14 cellular contexts compared by ENCODE assay signal in the genomic region with DNA sequence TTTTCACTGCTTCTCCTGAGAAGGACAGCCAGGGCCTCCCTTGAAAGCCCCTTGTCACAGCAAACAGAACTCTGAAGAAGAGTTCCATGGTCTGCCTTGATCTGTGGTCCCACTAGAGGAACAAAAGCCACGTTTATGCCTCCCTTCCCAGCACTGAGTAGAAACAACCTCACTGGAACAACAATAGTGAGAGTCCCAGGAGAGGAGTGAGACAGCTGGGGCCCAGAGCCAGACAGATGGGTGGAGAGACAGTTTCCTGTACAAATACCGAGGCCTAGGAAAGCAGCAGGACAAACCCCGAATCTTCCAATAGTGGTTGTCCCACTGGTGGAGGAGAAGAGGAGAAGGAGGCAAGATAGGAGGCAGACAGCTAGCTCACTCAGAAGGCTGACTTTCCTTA.
DNase-seq lines count a peak whose midpoint lies in the region; ATAC-seq and TF ChIP-seq lines count a peak whose summit lies in the region.
"Had no signal": no experiment of that assay in that cellular context is flagged by ENCODE, and none has a peak within 500 bp of the region (broad histone marks: within the 10 kb centered on the region; RNA-seq: fewer than 3 reads in every experiment).

No MANE protein-coding gene starts in this region.

- TF ChIP-seq CTCF in Peyer's patch (IDR thresholded peaks at IDR 0.05) = no peak

- CTCF ChIA-PET in activated CD4-positive, alpha-beta T cell treated with anti-CD3 and anti-CD28 coated beads for 36 hours (lab: Charles Lee) = interaction anchor here (1.3 to 1.5 kb wide), 2 partner anchors 9 to 299 kb away, joined by 3 to 4 read pairs; no protein-coding TSS in a partner anchor

- no peaks in the 10 kb centered on the region for H3K27me3 ChIP-seq in skeletal muscle satellite cell (ENCODE audit: control insufficient read depth, insufficient read depth, low read length)
- no peaks in the 10 kb centered on the region for H3K27me3 ChIP-seq in Peyer's patch
- H3K27me3 ChIP-seq: SJSA1 had no signal

- no peak overlapping the region for H3K27ac ChIP-seq in Peyer's patch
- H3K27ac ChIP-seq: SJSA1 had no signal

- no peak for ATAC-seq in activated CD4-positive, alpha-beta T cell treated with anti-CD3 and anti-CD28 coated beads for 36 hours
- ATAC-seq in GM19467 (IDR thresholded peaks at IDR 0.05; ENCODE audit: unreplicated experiment) = no peak
- ATAC-seq: activated naive CD4-positive, alpha-beta T cell treated with anti-CD3 and anti-CD28 coated beads, Interleukin-2, amount 50 U/mL, for 72 hours had no signal

- DNase-seq in DMS 273 treated with DMSO at 0.1 percent for 48 hours (lab: John Stamatoyannopoulos, UW) (peak; percentile 44), NCI-H1694 (lab: John Stamatoyannopoulos, UW) (peak; percentile 57), dermis blood vessel endothelial cell (peak; percentile 15), Peyer's patch (no peak)
- no peak for DNase-seq in activated CD4-positive, alpha-beta T cell treated with anti-CD3 and anti-CD28 coated beads for 36 hours
- DNase-seq: activated CD4-positive, CD25-positive, alpha-beta regulatory T cell; activated T-cell treated with anti-CD3 and anti-CD28 coated beads, Interleukin-2, amount 50 U/mL, for 48 hours; NCI-H510A; stimulated activated CD4-positive, alpha-beta T cell treated with anti-CD3 and anti-CD28 coated beads, Interleukin-4, amount 100 ng/mL, for 24 hours had no signal

- H3K9me3 ChIP-seq in skeletal muscle satellite cell (replicated peaks; ENCODE audit: low read length) (no peaks in the 10 kb centered on the region), Peyer's patch (no peaks in the 10 kb centered on the region)
- H3K9me3 ChIP-seq: SJSA1 had no signal

- no peaks in the 10 kb centered on the region for H3K9me3 Mint-ChIP-seq in activated CD4-positive, alpha-beta T cell treated with anti-CD3 and anti-CD28 coated beads for 36 hours (ENCODE audit: low read depth)
- H3K9me3 Mint-ChIP-seq: activated naive CD4-positive, alpha-beta T cell treated with anti-CD3 and anti-CD28 coated beads, Interleukin-2, amount 50 U/mL, for 72 hours; brain had no signal

- TF ChIP-seq POLR2A in Peyer's patch (IDR thresholded peaks at IDR 0.05) = no peak

- no peaks in the 10 kb centered on the region for H3K36me3 ChIP-seq in skeletal muscle satellite cell (ENCODE audit: insufficient read depth, low read length)
- H3K36me3 ChIP-seq in Peyer's patch = no peaks in the 10 kb centered on the region
- H3K36me3 ChIP-seq: SJSA1 had no signal

- peak overlapping the region; percentile 1 for H3K4me2 ChIP-seq in skeletal muscle satellite cell (ENCODE audit: low read length)

- H3K27me3 Mint-ChIP-seq in activated CD4-positive, alpha-beta T cell treated with anti-CD3 and anti-CD28 coated beads for 36 hours = peaks cover 10% of the 10 kb centered on the region

- intact Hi-C loops in activated CD4-positive, alpha-beta T cell treated with anti-CD3 and anti-CD28 coated beads for 36 hours (cut with DNase I, micrococcal nuclease) = no loop called here

- H3K4me3 ChIP-seq in skeletal muscle satellite cell (ENCODE audit: low read length) = no peak overlapping the region
- H3K4me3 ChIP-seq in Peyer's patch = no peak overlapping the region
- H3K4me3 ChIP-seq: SJSA1 had no signal

- no peak overlapping the region for H3K27ac Mint-ChIP-seq in activated CD4-positive, alpha-beta T cell treated with anti-CD3 and anti-CD28 coated beads for 36 hours
- H3K27ac Mint-ChIP-seq: activated naive CD4-positive, alpha-beta T cell treated with anti-CD3 and anti-CD28 coated beads, Interleukin-2, amount 50 U/mL, for 72 hours had no signal

- H3K4me3 Mint-ChIP-seq in activated CD4-positive, alpha-beta T cell treated with anti-CD3 and anti-CD28 coated beads for 36 hours = no peak overlapping the region
- H3K4me3 Mint-ChIP-seq: brain had no signal

- H3K36me3 Mint-ChIP-seq in activated CD4-positive, alpha-beta T cell treated with anti-CD3 and anti-CD28 coated beads for 36 hours (ENCODE audit: low read depth) = no peaks in the 10 kb centered on the region
- H3K36me3 Mint-ChIP-seq: activated naive CD4-positive, alpha-beta T cell treated with anti-CD3 and anti-CD28 coated beads, Interleukin-2, amount 50 U/mL, for 72 hours; brain had no signal

- no peak overlapping the region for H3K9ac ChIP-seq in skeletal muscle satellite cell (ENCODE audit: low read depth, low read length)

- peaks cover 7% of the 10 kb centered on the region for H3K4me1 ChIP-seq in skeletal muscle satellite cell (ENCODE audit: control insufficient read depth, insufficient read depth, low read length)
- no peaks in the 10 kb centered on the region for H3K4me1 ChIP-seq in Peyer's patch

- H3K4me1 Mint-ChIP-seq in activated CD4-positive, alpha-beta T cell treated with anti-CD3 and anti-CD28 coated beads for 36 hours = no peaks in the 10 kb centered on the region

- POLR2A ChIA-PET in activated CD4-positive, alpha-beta T cell treated with anti-CD3 and anti-CD28 coated beads for 36 hours (lab: Charles Lee) = interaction anchor here (0.8 kb wide), 1 partner anchor 125 kb away, joined by 3 read pairs; no protein-coding TSS in a partner anchor

Comparison
In these comparisons a context has a peak if more than half of its experiments do, and no peak if none do; other contexts are left out.
1. DNase-seq: peak in DMS 273 treated with DMSO at 0.1 percent for 48 hours (single experiment), NCI-H1694 (single experiment) and dermis blood vessel endothelial cell (single experiment); none in activated CD4-positive, alpha-beta T cell treated with anti-CD3 and anti-CD28 coated beads for 36 hours (single experiment) and Peyer's patch (0 of 3).